8 cellular contexts compared by ENCODE assay signal in genomic region chr17:44779211-44780025, GRCh38. TPM values are rescaled to one million over a fixed set of nuclear protein-coding genes. Genes with fewer than 3 reads are reported as not detected.
DNase-seq lines count a peak whose midpoint lies in the region; ATAC-seq and TF ChIP-seq lines count a peak whose summit lies in the region.

No MANE protein-coding gene starts in this region.

- H3K4me1 Mint-ChIP-seq in endothelial cell (ENCODE audit: unreplicated experiment) = peaks cover 18% of the 10 kb centered on the region

- TF ChIP-seq CTCF in C4-2B (conservative IDR thresholded peaks at IDR 0.05) (peak; percentile 98), endothelial cell (IDR thresholded peaks at IDR 0.05; ENCODE audit: unreplicated experiment) (peak; percentile 87), mucosa of descending colon (IDR thresholded peaks at IDR 0.05) (peak; percentile 62)

- peaks cover 14% of the 10 kb centered on the region for H3K27me3 Mint-ChIP-seq in endothelial cell (ENCODE audit: unreplicated experiment)

- H3K4me3 ChIP-seq in mucosa of descending colon = no peak overlapping the region

- H3K4me1 ChIP-seq in mucosa of descending colon (ENCODE audit: low read depth) = peaks cover 22% of the 10 kb centered on the region

- intact Hi-C loops in mucosa of descending colon (cut with DNase I, micrococcal nuclease) = loop anchor here (5.0 to 10.0 kb wide), 4 partner anchors 48 to 255 kb away; no protein-coding TSS in a partner anchor

- H3K36me3 Mint-ChIP-seq in endothelial cell (ENCODE audit: low read depth, unreplicated experiment) = no peaks in the 10 kb centered on the region

- no peaks in the 10 kb centered on the region for H3K9me3 ChIP-seq in mucosa of descending colon

- H3K27ac Mint-ChIP-seq in endothelial cell (ENCODE audit: unreplicated experiment) = no peak overlapping the region

- H3K4me3 Mint-ChIP-seq in endothelial cell (ENCODE audit: unreplicated experiment) = no peak overlapping the region

- DNase-seq in HK-2 (ENCODE audit: unreplicated experiment) (peak; percentile 86), NOMO-1 treated with dmso at 0.1 percent for 144 hours (lab: John Stamatoyannopoulos, UW; ENCODE audit: unreplicated experiment) (peak; percentile 57), activated T-cell treated with anti-CD3 and anti-CD28 coated beads for 1 hour (ENCODE audit: low read depth) (peak; percentile 74), endothelial cell (ENCODE audit: low spot score) (peak; percentile 81), mucosa of descending colon (peak; percentile 75 to 85 (median 85))
- DNase-seq in stimulated activated CD8-positive, alpha-beta memory T cell treated with anti-CD3 and anti-CD28 coated beads, Interleukin-15, amount 100 ng/mL, for 48 hours (ENCODE audit: low read depth in 2 of 2) = peak; percentile 54 to 73

- no peaks in the 10 kb centered on the region for H3K9me3 Mint-ChIP-seq in endothelial cell (ENCODE audit: unreplicated experiment)

- ATAC-seq in mucosa of descending colon (peak; percentile 44), GM21526 (IDR thresholded peaks at IDR 0.05; ENCODE audit: low FRiP score, unreplicated experiment) (no peak)

- peak overlapping the region; percentile 17 for H3K27ac ChIP-seq in C4-2B

- no peaks in the 10 kb centered on the region for H3K36me3 ChIP-seq in mucosa of descending colon (ENCODE audit: low read depth)

RNA-seq across cellular contexts. Expression of gene ADAM11, which starts 20.6 kb away (rescaled TPM):
- total RNA-seq in endothelial cell (ENCODE audit: unreplicated experiment) (0.62 TPM), mucosa of descending colon (1 to 10 TPM in 1 of 3 donors, under 1 TPM in 1, not detected in 1; 0.17 to 4.7 TPM)

RNA-seq across cellular contexts. Expression of gene GJC1, which starts 50.7 kb away (rescaled TPM):
- total RNA-seq in endothelial cell (ENCODE audit: unreplicated experiment) (36.5 TPM), mucosa of descending colon (100 to 1,000 TPM in 1 of 3 donors, 1 to 10 TPM in 2; 2.2 to 140 (median 5.7) TPM)
